14 cellular contexts compared by ENCODE assay signal in genomic region chr1:81702903-81703302, GRCh38.
DNase-seq lines count a peak whose midpoint lies in the region; ATAC-seq, FAIRE-seq and TF ChIP-seq lines count a peak whose summit lies in the region.
"Had no signal": no experiment of that assay in that cellular context is flagged by ENCODE, and none has a peak within 500 bp of the region (broad histone marks: within the 10 kb centered on the region; RNA-seq: fewer than 3 reads in every experiment).

No MANE protein-coding gene starts in this region.

- H3K4me3 ChIP-seq in Panc1 (ENCODE audit: low read depth in 2 of 2, low read length in 2 of 2) (no peak overlapping the region), epithelial cell of esophagus (ENCODE audit: low read length) (peak overlapping the region; percentile 61), pancreas (no peak overlapping the region)
- H3K4me3 ChIP-seq: dorsolateral prefrontal cortex had no signal

- H3K27ac ChIP-seq in Panc1 (ENCODE audit: low read length) (no peak overlapping the region), pancreas (peak overlapping the region in 2 of 4 donors; percentile 19 to 37)
- H3K27ac ChIP-seq: dorsolateral prefrontal cortex had no signal

- no peaks in the 10 kb centered on the region for H3K4me1 ChIP-seq in Panc1 (ENCODE audit: control insufficient read depth, insufficient read depth, low read length)
- H3K4me1 ChIP-seq in pancreas: peaks cover 0 to 11% (median 7%) of the 10 kb centered on the region in 3 donors

- WGBS in pancreas, 2 donors: 54 to 83% methylated on average over 4 of the region's 4 CpGs

- peak; percentile 80 for DNase-seq in GM04503 (ENCODE audit: low read depth)
- no peak for DNase-seq in Panc1 (ENCODE audit: low read depth, low spot score)
- peak; percentile 95 for DNase-seq in epithelial cell of esophagus (ENCODE audit: low read depth)
- DNase-seq in pancreas: no peak
- no peak for DNase-seq in LoVo (ENCODE audit: low spot score)
- DNase-seq in cerebellum (ENCODE audit: low spot score): no peak
- no peak for DNase-seq in stimulated activated CD4-positive, alpha-beta T cell treated with anti-CD3 and anti-CD28 coated beads, Interleukin-4, amount 100 ng/mL, for 24 hours
- no peak for DNase-seq in NCI-H2196 (lab: John Stamatoyannopoulos, UW; ENCODE audit: unreplicated experiment)
- DNase-seq: activated B cell treated with CpG ODN at 0.5 μM for 24 hours; COR-L47; dorsolateral prefrontal cortex; naive B cell; NCI-H2107; stimulated activated naive CD8-positive, alpha-beta T cell treated with anti-CD3 and anti-CD28 coated beads, Interleukin-15, Interleukin-2, amounts not matched to agents 100 U/mL and 50 U/mL, for 24 hours had no signal

- no peak for FAIRE-seq in pancreas (lab: Jason Lieb, UNC)

- H3K27me3 ChIP-seq in Panc1 (ENCODE audit: control insufficient read depth, insufficient read depth, low read length) (no peaks in the 10 kb centered on the region), pancreas (peaks cover 0 to 5% (median 0%) of the 10 kb centered on the region in 4 donors)

- in situ Hi-C loops in Panc1 (cut with HindIII; ENCODE audit: low pct_unique_long_range_greater_than_20kb, low sequenced_read_pairs): no loop called here

- TF ChIP-seq CTCF in Panc1 (IDR thresholded peaks at IDR 0.05) (no peak), epithelial cell of esophagus (IDR thresholded peaks at IDR 0.05; ENCODE audit: insufficient read depth, low read depth, low read length, missing control alignments) (no peak), pancreas (IDR thresholded peaks at IDR 0.05) (no peak)

- CTCF ChIA-PET in Panc1 (lab: Charles Lee): no interaction called here

- intact Hi-C loops in Panc1 (cut with micrococcal nuclease; ENCODE audit: unreplicated experiment) (no loop called here), pancreas (cut with DNase I) (no loop called here)

- no peaks in the 10 kb centered on the region for H3K36me3 ChIP-seq in Panc1 (ENCODE audit: control insufficient read depth, insufficient read depth, low read length)
- H3K36me3 ChIP-seq in pancreas: no peaks in the 10 kb centered on the region

- H3K9me3 ChIP-seq in Panc1 (ENCODE audit: control insufficient read depth, insufficient read depth, low read depth, low read length) (no peaks in the 10 kb centered on the region), pancreas (no peaks in the 10 kb centered on the region)

- POLR2A ChIA-PET in Panc1 (lab: Charles Lee): no interaction called here

- BruUV-seq in Panc1 (replicated peaks; lab: Mats Ljungman, UMichigan): no TSS peak

- ATAC-seq in Panc1 (peak; percentile 84), pancreas (peak in 3 of 4 donors; percentile 56 to 82 (median 70))
- ATAC-seq: stimulated activated naive CD8-positive, alpha-beta T cell treated with anti-CD3 and anti-CD28 coated beads, Interleukin-15, Interleukin-2, amounts not matched to agents 100 U/mL and 50 U/mL, for 24 hours had no signal

Comparison
In these comparisons a context has a peak if more than half of its experiments do, and no peak if none do; other contexts are left out.
1. DNase-seq: peak in GM04503 (single experiment) and epithelial cell of esophagus (single experiment); none in Panc1 (single experiment), pancreas (0 of 6), LoVo (single experiment), cerebellum (single experiment), stimulated activated CD4-positive, alpha-beta T cell treated with anti-CD3 and anti-CD28 coated beads, Interleukin-4, amount 100 ng/mL, for 24 hours (single experiment) and NCI-H2196 (single experiment).